Comparison of ENCODE assay signal across 8 cellular contexts in genomic region chr17:48816774-48817590, GRCh38. TPM values are rescaled to one million over a fixed set of nuclear protein-coding genes. Genes with fewer than 3 reads are reported as not detected.
DNase-seq lines count a peak whose midpoint lies in the region; TF ChIP-seq lines count a peak whose summit lies in the region.

TTLL6 (minus strand) TSS chr17:48817229; CDS start chr17:48817072, 157 bp downstream.

- peak within 1 kb of the TSS; percentile 78 to 98 for H3K4me3 Mint-ChIP-seq in H9

- intact Hi-C loops in vagina (cut with DNase I), result loop anchor here (5.0 kb wide), 1 partner anchor 60 kb away; no protein-coding TSS in a partner anchor

- H3K27me3 Mint-ChIP-seq in H9 (ENCODE audit: low read depth), result peaks cover 27% of the 10 kb centered on the region

- no peak within 1 kb of the TSS for H2AFZ ChIP-seq in H9 (ENCODE audit: low read length)

- H3K27ac Mint-ChIP-seq in H9, result peak within 1 kb of the TSS; percentile 54 to 98 (median 96); a peak in 6 of 7 replicates

- H2AK5ac ChIP-seq in H9 (ENCODE audit: insufficient read length, low read length), result no peak within 1 kb of the TSS

- peaks cover 29 to 43% of the 10 kb centered on the region in 2 experiments for H3K4me1 Mint-ChIP-seq in H9

- no peak within 1 kb of the TSS for H3K56ac ChIP-seq in H9 (ENCODE audit: insufficient read length, low read depth, low read length)

- H4K20me1 ChIP-seq in H9 (ENCODE audit: control insufficient read depth, insufficient read depth, insufficient read length), result no peaks in the 10 kb centered on the region

- WGBS in H9 (ENCODE audit: extremely low coverage, insufficient read length, low lambda C conversion rate), result no CpG with 5 or more reads among the region's 64 CpGs

- no peak within 1 kb of the TSS for H3K27ac ChIP-seq in H9 (ENCODE audit: insufficient read length, low read depth, low read length)
- H3K27ac ChIP-seq in rectal smooth muscle tissue (ENCODE audit: low read depth, low read length), result no peak within 1 kb of the TSS
- H3K27ac ChIP-seq in vagina, result peak within 1 kb of the TSS; percentile 47

- H3K9me3 ChIP-seq in H9 (ENCODE audit: control insufficient read depth, low read depth, low read length) (no peaks in the 10 kb centered on the region), vagina (no peaks in the 10 kb centered on the region)

- TF ChIP-seq CTCF in H9 (conservative IDR thresholded peaks at IDR 0.05), result no peak
- no peak for TF ChIP-seq CTCF in vagina (IDR thresholded peaks at IDR 0.05)

- H3K9ac ChIP-seq in H9 (ENCODE audit: extremely low read depth, insufficient read length, low read length) (peak within 1 kb of the TSS; percentile 17), rectal smooth muscle tissue (ENCODE audit: low read length) (peak within 1 kb of the TSS; percentile 37)

- no peak within 1 kb of the TSS for H3T11ph ChIP-seq in H9 (ENCODE audit: low read length)

- no peak within 1 kb of the TSS for H2BK20ac ChIP-seq in H9 (ENCODE audit: low read depth, low read length, poor library complexity, severe bottlenecking)

- no peak within 1 kb of the TSS for H4K8ac ChIP-seq in H9 (replicated peaks; ENCODE audit: insufficient read length, low read depth, low read length)

- peak within 1 kb of the TSS; percentile 66 for H3K4me2 ChIP-seq in H9 (ENCODE audit: insufficient read depth, insufficient read length, low read length)

- no peak within 1 kb of the TSS; the same call in 1 of the 2 replicates for H3K14ac ChIP-seq in H9 (ENCODE audit: insufficient read depth, low read length)

- H3K36me3 Mint-ChIP-seq in H9 (ENCODE audit: insufficient read depth in 1 of 3, low read depth in 3 of 3), result peaks cover 0 to 2% (median 0%) of the 10 kb centered on the region in 3 experiments; a peak in 1 of 7 replicates

- no peak within 1 kb of the TSS for H2BK5ac ChIP-seq in H9 (ENCODE audit: insufficient read length, low read length)

- no peaks in the 10 kb centered on the region for H3K9me3 Mint-ChIP-seq in H9

- H3K23me2 ChIP-seq in H9 (ENCODE audit: insufficient read length, low read depth, low read length, poor library complexity, severe bottlenecking), result no peaks in the 10 kb centered on the region

- H4K91ac ChIP-seq in H9 (ENCODE audit: insufficient read length, low read depth, low read length), result no peak within 1 kb of the TSS

- H3K79me2 ChIP-seq in H9 (ENCODE audit: insufficient read depth, low read length), result no peaks in the 10 kb centered on the region

- H3K4me1 ChIP-seq in H9 (ENCODE audit: insufficient read depth, low read length), result peaks cover 9% of the 10 kb centered on the region
- peaks cover 4% of the 10 kb centered on the region for H3K4me1 ChIP-seq in rectal smooth muscle tissue (ENCODE audit: control insufficient read depth, insufficient read depth, low read length)
- peaks cover 12% of the 10 kb centered on the region for H3K4me1 ChIP-seq in vagina

- H2BK15ac ChIP-seq in H9 (ENCODE audit: low read depth, low read length), result no peak within 1 kb of the TSS

- H3K4ac ChIP-seq in H9 (ENCODE audit: low read depth, low read length), result no peak within 1 kb of the TSS

- H3K4me3 ChIP-seq in rectal smooth muscle tissue (ENCODE audit: low read length), result peak within 1 kb of the TSS; percentile 73
- H3K4me3 ChIP-seq in vagina, result peak within 1 kb of the TSS; percentile 45 to 55

- peak within 1 kb of the TSS; percentile 18 for H4K5ac ChIP-seq in H9 (ENCODE audit: insufficient read length, low read depth, low read length)

- H3K27me3 ChIP-seq in H9 (ENCODE audit: insufficient read depth, low read length) (no peaks in the 10 kb centered on the region), rectal smooth muscle tissue (ENCODE audit: control insufficient read depth, insufficient read depth, low read length) (no peaks in the 10 kb centered on the region), vagina (no peaks in the 10 kb centered on the region)

- no peaks in the 10 kb centered on the region for H3K79me1 ChIP-seq in H9 (ENCODE audit: insufficient read depth, low read depth, low read length, poor library complexity, severe bottlenecking)

- DNase-seq in COR-L47 (lab: John Stamatoyannopoulos, UW) (peak; percentile 99), H9 (peak; percentile 99), NCI-H1436 treated with DMSO at 0.1 percent for 48 hours (lab: John Stamatoyannopoulos, UW) (peak; percentile 97), T-helper 2 cell (peak; percentile 62 to 82 (median 75)), anterior cingulate cortex (lab: John Stamatoyannopoulos, UW) (peak in 54 of 58 donors; percentile 2 to 79 (median 49)), hepatic stellate cell (ENCODE audit: low spot score) (peak; percentile 77), vagina (ENCODE audit: extremely low spot score in 2 of 2) (no peak)

- no peak within 1 kb of the TSS for H2BK12ac ChIP-seq in H9 (ENCODE audit: insufficient read length, low read depth, low read length)

- H3K36me3 ChIP-seq in rectal smooth muscle tissue (ENCODE audit: control insufficient read depth, insufficient read depth, low read length) (no peaks in the 10 kb centered on the region), vagina (no peaks in the 10 kb centered on the region)

- no peak within 1 kb of the TSS for H2BK120ac ChIP-seq in H9 (ENCODE audit: low read depth, low read length, poor library complexity, severe bottlenecking)

- peak within 1 kb of the TSS; percentile 66 for H3K18ac ChIP-seq in H9 (ENCODE audit: insufficient read length, low read depth, low read length)

- H3K23ac ChIP-seq in H9 (ENCODE audit: insufficient read length, low read depth, low read length), result no peak within 1 kb of the TSS

- no peak for TF ChIP-seq POLR2A in vagina (IDR thresholded peaks at IDR 0.05)

RNA-seq across cellular contexts. Expression of gene TTLL6, which starts in this region (rescaled TPM):
- total RNA-seq in H9 (2021) (1.1 and 2.4 TPM in 2 replicates), vagina (0.49 TPM)

Comparison
In these comparisons a context has a peak if more than half of its experiments do, and no peak if none do; other contexts are left out.
1. DNase-seq: peak in COR-L47 (single experiment), H9 (single experiment), NCI-H1436 treated with DMSO at 0.1 percent for 48 hours (single experiment), T-helper 2 cell (5 of 5), anterior cingulate cortex (54 of 58) and hepatic stellate cell (single experiment); none in vagina (0 of 2).